8 cellular contexts compared by ENCODE assay signal in genomic region chr17:8164815-8165131, GRCh38. TPM values are rescaled to one million over a fixed set of nuclear protein-coding genes. Genes with fewer than 3 reads are reported as not detected.
DNase-seq lines count a peak whose midpoint lies in the region; ATAC-seq and TF ChIP-seq lines count a peak whose summit lies in the region.

No MANE protein-coding gene starts in this region.

- no peak for ATAC-seq in stimulated activated naive CD8-positive, alpha-beta T cell treated with anti-CD3 and anti-CD28 coated beads, Interleukin-15, Interleukin-2, amounts not matched to agents 100 U/mL and 50 U/mL, for 24 hours
- ATAC-seq in natural killer cell (no peak), GM19035 (IDR thresholded peaks at IDR 0.05; ENCODE audit: unreplicated experiment) (no peak)

- peak overlapping the region; percentile 81 for H3K4me3 Mint-ChIP-seq in stimulated activated naive CD8-positive, alpha-beta T cell treated with anti-CD3 and anti-CD28 coated beads, Interleukin-15, Interleukin-2, amounts not matched to agents 100 ng/mL and 50 ng/mL, for 24 hours
- peak overlapping the region; percentile 91 for H3K4me3 Mint-ChIP-seq in natural killer cell

- peaks cover 10 to 14% of the 10 kb centered on the region in 2 donors for H3K36me3 ChIP-seq in duodenal mucosa (ENCODE audit: control insufficient read depth in 1 of 2, insufficient read depth in 2 of 2, low read length in 2 of 2)

- DNase-seq in stimulated activated naive CD8-positive, alpha-beta T cell treated with anti-CD3 and anti-CD28 coated beads, Interleukin-15, Interleukin-2, amounts not matched to agents 100 U/mL and 50 U/mL, for 24 hours = no peak
- no peak for DNase-seq in natural killer cell
- no peak for DNase-seq in GOT3 (lab: John Stamatoyannopoulos, UW)
- no peak for DNase-seq in KG1 (lab: John Stamatoyannopoulos, UW)
- no peak for DNase-seq in NCI-H69 (lab: John Stamatoyannopoulos, UW)

- intact Hi-C loops in natural killer cell (cut with micrococcal nuclease) = no loop called here

- no peak for TF ChIP-seq CTCF in natural killer cell (IDR thresholded peaks at IDR 0.05)

- peak overlapping the region; percentile 97 for H3K27ac Mint-ChIP-seq in stimulated activated naive CD8-positive, alpha-beta T cell treated with anti-CD3 and anti-CD28 coated beads, Interleukin-15, Interleukin-2, amounts not matched to agents 100 ng/mL and 50 ng/mL, for 24 hours
- no peak overlapping the region for H3K27ac Mint-ChIP-seq in natural killer cell

- peak overlapping the region; percentile 26 to 41 for H3K9ac ChIP-seq in duodenal mucosa (ENCODE audit: low read depth in 1 of 2, low read length in 2 of 2)

- H3K4me3 ChIP-seq in duodenal mucosa (ENCODE audit: low read depth in 1 of 2, low read length in 2 of 2) = no peak overlapping the region

- H3K4me1 ChIP-seq in duodenal mucosa (ENCODE audit: control insufficient read depth in 1 of 2, insufficient read depth in 2 of 2, low read length in 2 of 2) = peaks cover 31 to 33% of the 10 kb centered on the region in 2 donors

- H3K9me3 ChIP-seq in duodenal mucosa (ENCODE audit: control insufficient read depth in 1 of 2, low read length in 2 of 2) = no peaks in the 10 kb centered on the region

- no peaks in the 10 kb centered on the region for H3K27me3 ChIP-seq in duodenal mucosa (ENCODE audit: control insufficient read depth in 1 of 2, insufficient read depth in 2 of 2, low read length in 2 of 2)

- no peak overlapping the region for H3K27ac ChIP-seq in duodenal mucosa (ENCODE audit: low read depth, low read length)

- no peaks in the 10 kb centered on the region for H3K27me3 Mint-ChIP-seq in stimulated activated naive CD8-positive, alpha-beta T cell treated with anti-CD3 and anti-CD28 coated beads, Interleukin-15, Interleukin-2, amounts not matched to agents 100 ng/mL and 50 ng/mL, for 24 hours
- no peaks in the 10 kb centered on the region for H3K27me3 Mint-ChIP-seq in natural killer cell (ENCODE audit: low read depth in 2 of 2)

- H3K36me3 Mint-ChIP-seq in stimulated activated naive CD8-positive, alpha-beta T cell treated with anti-CD3 and anti-CD28 coated beads, Interleukin-15, Interleukin-2, amounts not matched to agents 100 ng/mL and 50 ng/mL, for 24 hours (ENCODE audit: low read depth) = peaks cover 20% of the 10 kb centered on the region
- no peaks in the 10 kb centered on the region for H3K36me3 Mint-ChIP-seq in natural killer cell

- no peaks in the 10 kb centered on the region for H3K9me3 Mint-ChIP-seq in stimulated activated naive CD8-positive, alpha-beta T cell treated with anti-CD3 and anti-CD28 coated beads, Interleukin-15, Interleukin-2, amounts not matched to agents 100 ng/mL and 50 ng/mL, for 24 hours
- H3K9me3 Mint-ChIP-seq in natural killer cell = no peaks in the 10 kb centered on the region

- peaks cover 46% of the 10 kb centered on the region for H3K4me1 Mint-ChIP-seq in stimulated activated naive CD8-positive, alpha-beta T cell treated with anti-CD3 and anti-CD28 coated beads, Interleukin-15, Interleukin-2, amounts not matched to agents 100 ng/mL and 50 ng/mL, for 24 hours (ENCODE audit: low read depth)
- peaks cover 36 to 49% of the 10 kb centered on the region in 2 donors for H3K4me1 Mint-ChIP-seq in natural killer cell

RNA-seq across cellular contexts. Expression of gene VAMP2, which starts 2.0 kb away (rescaled TPM):
- total RNA-seq in natural killer cell = 100 to 1,000 TPM; 191 to 315 (median 234) TPM

RNA-seq across cellular contexts. Expression of gene TMEM107, which starts 11.4 kb away (rescaled TPM):
- 100 to 1,000 TPM in 1 of 3 donors, 10 to 100 TPM in 2; 48.9 to 101 (median 96.1) TPM for total RNA-seq in natural killer cell

RNA-seq across cellular contexts. Expression of gene PER1, which starts 12.6 kb away (rescaled TPM):
- 1,000 to 10,000 TPM in 1 of 3 donors, 100 to 1,000 TPM in 2; 636 to 1,422 (median 923) TPM for total RNA-seq in natural killer cell

RNA-seq across cellular contexts. Expression of gene BORCS6, which starts 25.2 kb away (rescaled TPM):
- 10 to 100 TPM; 10.2 to 15.6 (median 11.6) TPM for total RNA-seq in natural killer cell

RNA-seq across cellular contexts. Expression of gene HES7, which starts 40.9 kb away (rescaled TPM):
- under 1 TPM; 0.50 to 0.77 (median 0.61) TPM for total RNA-seq in natural killer cell
